1 cellular context compared by ENCODE assay signal in genomic region chr7:75795831-75796285, GRCh38.
TF ChIP-seq lines count a peak whose summit lies in the region.

No MANE protein-coding gene starts in this region.

TF ChIP-seq in H1, 55 proteins besides CTCF, POLR2A, EP300 and RAD21:
- no peak for TF ChIP-seq ASH2L (IDR thresholded peaks at IDR 0.05; ENCODE audit: low read length)
- TF ChIP-seq CHD2 (IDR thresholded peaks at IDR 0.05; ENCODE audit: low read length) = no peak
- no peak for TF ChIP-seq CBX8 (IDR thresholded peaks at IDR 0.05; ENCODE audit: borderline replicate concordance, low read depth, low read length)
- TF ChIP-seq KDM4A (IDR thresholded peaks at IDR 0.05; ENCODE audit: low read depth, low read length, severe bottlenecking) = no peak
- TF ChIP-seq CHD1 (IDR thresholded peaks at IDR 0.05; ENCODE audit: low read depth, low read length) = no peak
- TF ChIP-seq SP1 (IDR thresholded peaks at IDR 0.05; ENCODE audit: low read depth, low read length) = no peak
- TF ChIP-seq SIX5 (IDR thresholded peaks at IDR 0.05; ENCODE audit: low read depth, low read length) = no peak
- TF ChIP-seq TEAD4 (IDR thresholded peaks at IDR 0.05; ENCODE audit: low read depth, low read length) = no peak
